17 cellular contexts compared by ENCODE assay signal in genomic region chr4:130995988-130996387, GRCh38.
A peak's percentile ranks its signal among the peaks of the same experiment; 100 is the strongest.
DNase-seq lines count a peak whose midpoint lies in the region; ATAC-seq and TF ChIP-seq lines count a peak whose summit lies in the region.
"Had no signal": no experiment of that assay in that cellular context is flagged by ENCODE, and none has a peak within 500 bp of the region (broad histone marks: within the 10 kb centered on the region; RNA-seq: fewer than 3 reads in every experiment).

No MANE protein-coding gene starts in this region.

- H4K20me1 ChIP-seq in PC-3 (ENCODE audit: low read length) (no peaks in the 10 kb centered on the region), fibroblast of lung (ENCODE audit: control insufficient read depth, extremely low read depth, insufficient read depth, low read length) (no peaks in the 10 kb centered on the region)

- H3K79me2 ChIP-seq in PC-3 (ENCODE audit: low read length), result no peaks in the 10 kb centered on the region
- no peaks in the 10 kb centered on the region for H3K79me2 ChIP-seq in fibroblast of lung (ENCODE audit: control insufficient read depth, insufficient read depth, low read length)

- H3K4me2 ChIP-seq in PC-3 (ENCODE audit: low read length) (peak overlapping the region; percentile 62), fibroblast of lung (ENCODE audit: extremely low read depth, insufficient read depth, low read length) (no peak overlapping the region)

- intact Hi-C loops in PC-3 (cut with micrococcal nuclease) (no loop called here), cardiac septum (cut with DNase I) (no loop called here)

- CTCF ChIA-PET in PC-3 (lab: Charles Lee), result no interaction called here

- no peaks in the 10 kb centered on the region for H3K9me2 ChIP-seq in PC-3 (replicated peaks; ENCODE audit: low read length)

- peak overlapping the region; percentile 42 for H3K9ac ChIP-seq in PC-3 (ENCODE audit: low read length)
- H3K9ac ChIP-seq in fibroblast of lung (ENCODE audit: insufficient read depth, low read length), result no peak overlapping the region

- in situ Hi-C loops in G401 (cut with HindIII; ENCODE audit: low sequenced_read_pairs), result no loop called here

- H2AFZ ChIP-seq in PC-3 (ENCODE audit: low read length) (no peak overlapping the region), fibroblast of lung (ENCODE audit: low read length) (no peak overlapping the region)

- no TSS peak for BruUV-seq in PC-3 (replicated peaks; lab: Mats Ljungman, UMichigan)

- H3K36me3 ChIP-seq in PC-3 (ENCODE audit: low read depth, low read length) (no peaks in the 10 kb centered on the region), fibroblast of lung (ENCODE audit: control insufficient read depth, insufficient read depth, low read length) (no peaks in the 10 kb centered on the region)
- H3K36me3 ChIP-seq: HAP-1 had no signal

- peak; percentile 87 for ATAC-seq in PC-3

- H3K27ac ChIP-seq in PC-3 (ENCODE audit: low read length), result peak overlapping the region; percentile 92
- no peak overlapping the region for H3K27ac ChIP-seq in fibroblast of lung (ENCODE audit: insufficient read depth, low read length)

- peaks cover 54% of the 10 kb centered on the region for H3K4me1 ChIP-seq in PC-3 (ENCODE audit: insufficient read depth, low read length)
- H3K4me1 ChIP-seq in fibroblast of lung (ENCODE audit: control insufficient read depth, extremely low read depth, insufficient read depth, low read length), result no peaks in the 10 kb centered on the region
- H3K4me1 ChIP-seq: HAP-1 had no signal

- peak; percentile 30 for DNase-seq in ELR (ENCODE audit: low read depth)
- DNase-seq in PC-3, result peak; percentile 60
- peak; percentile 0 to 12 for DNase-seq in fibroblast of lung (ENCODE audit: low read depth in 2 of 2)
- no peak for DNase-seq in cardiac septum (ENCODE audit: low spot score)
- DNase-seq in G401 (ENCODE audit: low spot score), result no peak
- no peak for DNase-seq in activated effector memory CD4-positive, alpha-beta T cell treated with Interleukin-2 at 50 U/mL for 16 hours
- no peak for DNase-seq in activated T-cell treated with anti-CD3 and anti-CD28 coated beads for 4 hours
- DNase-seq: 8988T; C1 segment of cervical spinal cord; Calu3; CD4-positive, alpha-beta memory T cell; COR-L47; DMS153; DND-41; GF-D8; GOT3 had no signal

- H3F3A ChIP-seq in PC-3 (ENCODE audit: low read length, unreplicated experiment), result no peaks in the 10 kb centered on the region

- H3K4me3 ChIP-seq in PC-3 (ENCODE audit: low read length) (no peak overlapping the region), fibroblast of lung (replicated peaks in 1 of 4; ENCODE audit: control extremely low read depth in 1 of 4, insufficient read depth in 1 of 4, low read depth in 3 of 4, low read length in 4 of 4) (no peak overlapping the region)
- H3K4me3 ChIP-seq: HAP-1 had no signal

- TF ChIP-seq CTCF in PC-3 (conservative IDR thresholded peaks at IDR 0.05; ENCODE audit: low read depth, low read length) (no peak), fibroblast of lung (conservative IDR thresholded peaks at IDR 0.05 in 1 of 2, IDR thresholded peaks at IDR 0.05 in 1 of 2; ENCODE audit: low read depth in 1 of 2, low read length in 2 of 2) (no peak)

- POLR2A ChIA-PET in PC-3 (lab: Charles Lee; ENCODE audit: unreplicated experiment), result no interaction called here

- no peaks in the 10 kb centered on the region for H3K27me3 ChIP-seq in PC-3 (ENCODE audit: low read length)
- H3K27me3 ChIP-seq in fibroblast of lung (ENCODE audit: control insufficient read depth, insufficient read depth, low read length), result no peaks in the 10 kb centered on the region

- H3K9me3 ChIP-seq in PC-3 (ENCODE audit: low read length) (no peaks in the 10 kb centered on the region), fibroblast of lung (ENCODE audit: control insufficient read depth, insufficient read depth, low read depth, low read length) (no peaks in the 10 kb centered on the region)
- H3K9me3 ChIP-seq: HAP-1 had no signal

Comparison
In these comparisons a context has a peak if more than half of its experiments do, and no peak if none do; other contexts are left out.
1. DNase-seq: peak in ELR (single experiment), PC-3 (single experiment) and fibroblast of lung (2 of 2); none in cardiac septum (single experiment), G401 (single experiment), activated effector memory CD4-positive, alpha-beta T cell treated with Interleukin-2 at 50 U/mL for 16 hours (single experiment) and activated T-cell treated with anti-CD3 and anti-CD28 coated beads for 4 hours (single experiment).